In genomic region chr2:60843006-60843405, GRCh38 we compare ENCODE assay signal across 24 cellular contexts.
"Had no signal": no experiment of that assay in that cellular context is flagged by ENCODE, and none has a peak within 500 bp of the region (broad histone marks: within the 10 kb centered on the region; RNA-seq: fewer than 3 reads in every experiment).

No MANE protein-coding gene starts in this region.

- H3K4me1 ChIP-seq: adrenal gland, ascending aorta, sigmoid colon, upper lobe of left lung had no signal

- H3K9ac ChIP-seq: neural progenitor cell had no signal

- H3K4me2 ChIP-seq: neural progenitor cell, smooth muscle cell had no signal

- H2AFZ ChIP-seq: neural progenitor cell had no signal

- DNase-seq: activated CD4-positive, alpha-beta T cell treated with anti-CD3 and anti-CD28 coated beads, Interleukin-2, amount 10 ng/mL, durations not matched to agents 7 days and 5 days; activated CD4-positive, CD25-positive, alpha-beta regulatory T cell treated with anti-CD3 and anti-CD28 coated beads, Interleukin-2, amount 50 U/mL, for 72 hours; activated CD8-positive, alpha-beta T cell treated with anti-CD3 and anti-CD28 coated beads, Interleukin-2, amount 10 ng/mL, durations not matched to agents 7 days and 5 days; activated gamma-delta T cell treated with Interleukin-2 at 50 U/mL for 16 hours; adrenal gland; brain microvascular endothelial cell; caudate nucleus; effector CD4-positive, alpha-beta T cell; left colon; naive thymus-derived CD8-positive, alpha-beta T cell; retina; sigmoid colon; stimulated activated CD4-positive, alpha-beta T cell treated with anti-CD3 and anti-CD28 coated beads, Interleukin-15, amount 100 ng/mL, for 24 hours; stimulated activated CD8-positive, alpha-beta memory T cell treated with anti-CD3 and anti-CD28 coated beads, Interleukin-4, amount 100 ng/mL, for 48 hours; stimulated activated naive CD4-positive, alpha-beta T cell treated with Interleukin-2 at 50 U/mL for 16 hours; upper lobe of left lung had no signal

- FAIRE-seq: endometrium, keratinocyte had no signal

- H3K9me3 ChIP-seq: adrenal gland, ascending aorta, sigmoid colon, thoracic aorta, upper lobe of left lung had no signal

- H3K36me3 ChIP-seq: adrenal gland, ascending aorta, brain microvascular endothelial cell, neural progenitor cell, sigmoid colon, thoracic aorta, upper lobe of left lung had no signal

- H3K27me3 ChIP-seq: adrenal gland, ascending aorta, brain microvascular endothelial cell, sigmoid colon, upper lobe of left lung had no signal

- H3K4me3 ChIP-seq: adrenal gland, ascending aorta, lung, neural progenitor cell, sigmoid colon, smooth muscle cell, thoracic aorta, upper lobe of left lung had no signal

- ATAC-seq: activated CD8-positive, alpha-beta T cell treated with anti-CD3 and anti-CD28 coated beads, Interleukin-2, amount 10 ng/mL, durations not matched to agents 7 days and 5 days; left colon; naive thymus-derived CD8-positive, alpha-beta T cell had no signal

- H3K27ac ChIP-seq: adrenal gland, ascending aorta, brain microvascular endothelial cell, neural progenitor cell, sigmoid colon, thoracic aorta, upper lobe of left lung, VCaP had no signal
